20 cellular contexts compared by ENCODE assay signal in the genomic region with DNA sequence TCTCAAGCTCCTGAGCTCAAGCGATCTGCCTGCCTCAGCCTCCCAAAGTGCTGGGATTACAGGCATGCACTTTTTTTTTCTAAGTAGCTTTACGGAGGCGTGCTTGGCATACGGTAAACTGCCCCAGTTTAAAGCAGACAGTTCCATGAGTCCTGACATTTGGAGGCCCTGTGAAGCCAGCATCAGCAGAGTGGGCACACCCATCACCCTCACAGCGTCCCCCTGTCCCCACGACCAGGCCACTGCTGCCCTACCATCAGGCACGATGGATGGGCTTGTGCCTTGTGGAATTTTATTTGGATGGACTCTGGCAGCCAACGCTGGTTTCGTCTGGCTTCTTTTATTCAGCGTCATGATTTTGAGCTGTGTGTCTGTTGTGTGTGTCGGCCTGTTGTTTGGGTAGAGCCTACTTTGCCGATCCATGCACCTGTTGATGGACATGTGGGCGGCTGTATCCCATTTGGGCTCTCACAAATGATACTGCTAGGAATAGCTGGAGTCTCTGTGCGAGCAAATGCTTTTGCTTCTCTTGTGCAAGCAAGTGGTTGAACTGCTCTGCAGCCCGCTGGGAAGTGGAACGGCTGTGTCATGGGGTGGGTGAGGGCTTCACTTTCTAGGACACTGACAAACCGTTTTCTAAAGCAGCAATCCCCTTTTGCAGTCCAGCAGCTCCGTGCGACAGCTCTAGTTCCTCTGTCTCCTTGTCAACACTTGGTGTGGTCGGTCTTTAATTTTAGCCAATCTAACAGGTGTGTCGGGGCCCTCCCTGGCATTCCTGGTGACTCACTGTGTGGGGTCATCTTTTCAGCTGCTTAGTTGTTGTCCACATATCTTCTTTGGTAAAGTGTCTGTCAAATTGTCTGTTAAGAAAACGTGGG. TPM values are rescaled to one million over a fixed set of nuclear protein-coding genes. Genes with fewer than 3 reads are reported as not detected.
DNase-seq lines count a peak whose midpoint lies in the region; ATAC-seq and TF ChIP-seq lines count a peak whose summit lies in the region.
"Had no signal": no experiment of that assay in that cellular context is flagged by ENCODE, and none has a peak within 500 bp of the region (broad histone marks: within the 10 kb centered on the region; RNA-seq: fewer than 3 reads in every experiment).

No MANE protein-coding gene starts in this region.

- TF ChIP-seq CTCF in PC-3 (conservative IDR thresholded peaks at IDR 0.05; ENCODE audit: low read depth, low read length): no peak
- no peak for TF ChIP-seq CTCF in type B pancreatic cell (conservative IDR thresholded peaks at IDR 0.05)

- no peak overlapping the region for H3K9ac ChIP-seq in PC-3 (ENCODE audit: low read length)

- no peaks in the 10 kb centered on the region for H3F3A ChIP-seq in PC-3 (ENCODE audit: low read length, unreplicated experiment)

- BruUV-seq in PC-3 (replicated peaks; lab: Mats Ljungman, UMichigan): no TSS peak

- in situ Hi-C loops in KBM-7 (cut with MboI; ENCODE audit: low pct_unique_long_range_greater_than_20kb, low sequenced_read_pairs): no loop called here

- H3K9me2 ChIP-seq in PC-3 (replicated peaks; ENCODE audit: low read length): no peaks in the 10 kb centered on the region

- CTCF ChIA-PET in PC-3 (lab: Charles Lee): interaction anchor here (0.5 kb wide), 1 partner anchor 400 kb away, joined by 5 read pairs; no protein-coding TSS in a partner anchor

- no peaks in the 10 kb centered on the region for H3K4me1 ChIP-seq in PC-3 (ENCODE audit: insufficient read depth, low read length)
- H3K4me1 ChIP-seq: uterus had no signal

- no peaks in the 10 kb centered on the region for H3K79me2 ChIP-seq in PC-3 (ENCODE audit: low read length)

- no peak overlapping the region for H3K27ac ChIP-seq in PC-3 (ENCODE audit: low read length)
- H3K27ac ChIP-seq: uterus had no signal

- no peaks in the 10 kb centered on the region for H3K36me3 Mint-ChIP-seq in activated naive CD4-positive, alpha-beta T cell treated with anti-CD3 and anti-CD28 coated beads, Interleukin-2, amount 50 U/mL, for 24 hours
- no peaks in the 10 kb centered on the region for H3K36me3 Mint-ChIP-seq in type B pancreatic cell

- H3K27ac Mint-ChIP-seq in activated naive CD4-positive, alpha-beta T cell treated with anti-CD3 and anti-CD28 coated beads, Interleukin-2, amount 50 U/mL, for 24 hours: peak overlapping the region; percentile 17
- no peak overlapping the region for H3K27ac Mint-ChIP-seq in type B pancreatic cell
- H3K27ac Mint-ChIP-seq: activated CD4-positive, alpha-beta T cell treated with anti-CD3 and anti-CD28 coated beads, Interleukin-2, amount 10 ng/mL, durations not matched to agents 24 days and 14 days had no signal

- no peak for DNase-seq in activated naive CD4-positive, alpha-beta T cell treated with Interleukin-2 at 50 U/mL for 16 hours
- peak; percentile 13 for DNase-seq in PC-3
- DNase-seq in myocyte (ENCODE audit: low read depth): peak; percentile 34
- DNase-seq in type B pancreatic cell (ENCODE audit: extremely low spot score, unreplicated experiment): peak; percentile 53
- DNase-seq in KBM-7: no peak
- no peak for DNase-seq in NCI-H1092 treated with DMSO at 0.1 percent for 48 hours (lab: John Stamatoyannopoulos, UW)
- DNase-seq: activated CD4-positive, alpha-beta T cell treated with anti-CD3 and anti-CD28 coated beads, Interleukin-2, amount 10 ng/mL, durations not matched to agents 24 days and 14 days; GDM1; Karpas-422; NCI-H187; NCI-H446; SIG-M5; stimulated activated naive CD8-positive, alpha-beta T cell treated with anti-CD3 and anti-CD28 coated beads, Interleukin-15, amount 100 ng/mL, for 72 hours; T1000; uterus had no signal

- no peaks in the 10 kb centered on the region for H3K9me3 Mint-ChIP-seq in activated naive CD4-positive, alpha-beta T cell treated with anti-CD3 and anti-CD28 coated beads, Interleukin-2, amount 50 U/mL, for 24 hours
- no peaks in the 10 kb centered on the region for H3K9me3 Mint-ChIP-seq in type B pancreatic cell
- H3K9me3 Mint-ChIP-seq: activated CD4-positive, alpha-beta T cell treated with anti-CD3 and anti-CD28 coated beads, Interleukin-2, amount 10 ng/mL, durations not matched to agents 24 days and 14 days; stimulated activated naive CD8-positive, alpha-beta T cell treated with anti-CD3 and anti-CD28 coated beads, Interleukin-15, amount 100 ng/mL, for 72 hours had no signal

- ATAC-seq in PC-3 (no peak), GM18511 (IDR thresholded peaks at IDR 0.05; ENCODE audit: unreplicated experiment) (no peak)

- peak overlapping the region; percentile 36 for H3K4me3 Mint-ChIP-seq in activated naive CD4-positive, alpha-beta T cell treated with anti-CD3 and anti-CD28 coated beads, Interleukin-2, amount 50 U/mL, for 24 hours
- no peak overlapping the region for H3K4me3 Mint-ChIP-seq in type B pancreatic cell

- no peaks in the 10 kb centered on the region for H3K36me3 ChIP-seq in PC-3 (ENCODE audit: low read depth, low read length)
- H3K36me3 ChIP-seq: uterus had no signal

- intact Hi-C loops in PC-3 (cut with micrococcal nuclease): no loop called here

- H3K4me2 ChIP-seq in PC-3 (ENCODE audit: low read length): no peak overlapping the region

- no peaks in the 10 kb centered on the region for H3K27me3 Mint-ChIP-seq in activated naive CD4-positive, alpha-beta T cell treated with anti-CD3 and anti-CD28 coated beads, Interleukin-2, amount 50 U/mL, for 24 hours
- peaks cover 39% of the 10 kb centered on the region for H3K27me3 Mint-ChIP-seq in type B pancreatic cell
- H3K27me3 Mint-ChIP-seq: stimulated activated naive CD8-positive, alpha-beta T cell treated with anti-CD3 and anti-CD28 coated beads, Interleukin-15, amount 100 ng/mL, for 72 hours had no signal

- H3K4me3 ChIP-seq in PC-3 (ENCODE audit: low read length): no peak overlapping the region
- H3K4me3 ChIP-seq: uterus had no signal

- no peak overlapping the region for H2AFZ ChIP-seq in PC-3 (ENCODE audit: low read length)

- H3K4me1 Mint-ChIP-seq in activated naive CD4-positive, alpha-beta T cell treated with anti-CD3 and anti-CD28 coated beads, Interleukin-2, amount 50 U/mL, for 24 hours: peaks cover 69% of the 10 kb centered on the region
- H3K4me1 Mint-ChIP-seq in type B pancreatic cell (ENCODE audit: unreplicated experiment): no peaks in the 10 kb centered on the region

- no peaks in the 10 kb centered on the region for H3K9me3 ChIP-seq in PC-3 (ENCODE audit: low read length)
- H3K9me3 ChIP-seq: uterus had no signal

- POLR2A ChIA-PET in PC-3 (lab: Charles Lee; ENCODE audit: unreplicated experiment): no interaction called here

- no peaks in the 10 kb centered on the region for H3K27me3 ChIP-seq in PC-3 (ENCODE audit: low read length)
- H3K27me3 ChIP-seq: uterus had no signal

- H4K20me1 ChIP-seq in PC-3 (ENCODE audit: low read length): no peaks in the 10 kb centered on the region

RNA-seq across cellular contexts. Expression of a gene that starts 23.8 kb away (rescaled TPM):
- 0.40 and 3.0 TPM in 2 replicates for total RNA-seq in PC-3 (2014; rRNA removed)
- 0.32 TPM in 1 of 2 replicates, not detected in the other for total RNA-seq in myocyte
- polyA plus RNA-seq in myocyte (2012): 0.09 TPM
- 3.7 and 4.8 TPM in 2 replicates for total RNA-seq in type B pancreatic cell (ENCODE audit: low replicate concordance)
- polyA plus RNA-seq: AG04450 had no signal

RNA-seq across cellular contexts. Expression of a gene that starts 24.3 kb away (rescaled TPM):
- total RNA-seq in PC-3 (2014; rRNA removed) (0.06 TPM in 1 of 2 replicates, not detected in the other), myocyte (not detected in 2 replicates), type B pancreatic cell (ENCODE audit: low replicate concordance) (0.21 and 0.46 TPM in 2 replicates)
- not detected for polyA plus RNA-seq in myocyte (2012)
- total RNA-seq: activated CD4-positive, alpha-beta T cell treated with anti-CD3 and anti-CD28 coated beads, Interleukin-2, amount 10 ng/mL, durations not matched to agents 24 days and 14 days; H1; pulmonary artery endothelial cell had no signal
- polyA plus RNA-seq: AG04450 had no signal

Comparison
In these comparisons a context has a peak if more than half of its experiments do, and no peak if none do; other contexts are left out.
1. DNase-seq: peak in PC-3 (single experiment), myocyte (single experiment) and type B pancreatic cell (single experiment); none in activated naive CD4-positive, alpha-beta T cell treated with Interleukin-2 at 50 U/mL for 16 hours (single experiment), KBM-7 (single experiment) and NCI-H1092 treated with DMSO at 0.1 percent for 48 hours (single experiment).